12 cellular contexts compared by ENCODE assay signal in genomic region chr12:56719056-56719455, GRCh38. TPM values are rescaled to one million over a fixed set of nuclear protein-coding genes. Genes with fewer than 3 reads are reported as not detected.
DNase-seq lines count a peak whose midpoint lies in the region; ATAC-seq and TF ChIP-seq lines count a peak whose summit lies in the region.
"Had no signal": no experiment of that assay in that cellular context is flagged by ENCODE, and none has a peak within 500 bp of the region (broad histone marks: within the 10 kb centered on the region; RNA-seq: fewer than 3 reads in every experiment).

No MANE protein-coding gene starts in this region.

- H3K27me3 ChIP-seq in Panc1 (ENCODE audit: control insufficient read depth, insufficient read depth, low read length) = no peaks in the 10 kb centered on the region
- no peaks in the 10 kb centered on the region for H3K27me3 ChIP-seq in endodermal cell (ENCODE audit: control insufficient read depth, insufficient read depth, low read length, poor library complexity, severe bottlenecking)

- H3K36me3 Mint-ChIP-seq in endodermal cell (ENCODE audit: low read depth) = peaks cover 74% of the 10 kb centered on the region

- peaks cover 56% of the 10 kb centered on the region for H3K4me1 ChIP-seq in Panc1 (ENCODE audit: control insufficient read depth, insufficient read depth, low read length)
- H3K4me1 ChIP-seq in endodermal cell (ENCODE audit: control insufficient read depth, insufficient read depth, low read length) = peaks cover 3% of the 10 kb centered on the region

- POLR2A ChIA-PET in Panc1 (lab: Charles Lee) = interaction anchor here (0.5 to 1.8 kb wide), 4 partner anchors 24 to 202 kb away, joined by 3 to 9 read pairs (median 5); partner anchors contain the start of gene PTGES3

- H3K9ac ChIP-seq in endodermal cell (ENCODE audit: extremely low read depth, low read length, poor library complexity, severe bottlenecking) = no peak overlapping the region

- no peaks in the 10 kb centered on the region for H3K9me3 Mint-ChIP-seq in endodermal cell
- no peaks in the 10 kb centered on the region for H3K9me3 Mint-ChIP-seq in stimulated activated naive CD8-positive, alpha-beta T cell treated with anti-CD3 and anti-CD28 coated beads, Interleukin-15, amount 100 ng/mL, for 72 hours

- intact Hi-C loops in Panc1 (cut with micrococcal nuclease; ENCODE audit: unreplicated experiment) = no loop called here

- H3K27me3 Mint-ChIP-seq in endodermal cell (ENCODE audit: insufficient read depth) = no peaks in the 10 kb centered on the region
- H3K27me3 Mint-ChIP-seq in stimulated activated naive CD8-positive, alpha-beta T cell treated with anti-CD3 and anti-CD28 coated beads, Interleukin-15, amount 100 ng/mL, for 72 hours = no peaks in the 10 kb centered on the region

- DNase-seq in activated effector memory CD4-positive, alpha-beta T cell treated with anti-CD3 and anti-CD28 coated beads, Interleukin-2, amount 50 U/mL, for 16 hours = peak; percentile 31
- DNase-seq in activated effector memory CD4-positive, alpha-beta T cell treated with Interleukin-2 at 50 U/mL for 16 hours = no peak
- DNase-seq in Panc1 (ENCODE audit: low read depth, low spot score) = no peak
- peak; percentile 38 for DNase-seq in endodermal cell
- DNase-seq in stimulated activated naive CD8-positive, alpha-beta T cell treated with anti-CD3 and anti-CD28 coated beads, Interleukin-15, amount 100 ng/mL, for 72 hours = no peak
- no peak for DNase-seq in hippocampal formation (lab: John Stamatoyannopoulos, UW)
- DNase-seq in erythroblast (lab: John Stamatoyannopoulos, UW) = no peak
- DNase-seq in NOMO-1 (lab: John Stamatoyannopoulos, UW; ENCODE audit: unreplicated experiment in 2 of 2) = no peak
- DNase-seq: NCI-H2227 treated with DMSO at 0.1 percent for 48 hours; stimulated activated naive CD4-positive, alpha-beta T cell had no signal

- H3K4me1 Mint-ChIP-seq in endodermal cell = peaks cover 59% of the 10 kb centered on the region
- H3K4me1 Mint-ChIP-seq in stimulated activated naive CD8-positive, alpha-beta T cell treated with anti-CD3 and anti-CD28 coated beads, Interleukin-15, amount 100 ng/mL, for 72 hours = peaks cover 66% of the 10 kb centered on the region

- H3K4me3 ChIP-seq in Panc1 (ENCODE audit: low read depth in 2 of 2, low read length in 2 of 2) (no peak overlapping the region), endodermal cell (ENCODE audit: low read length) (no peak overlapping the region)
- H3K4me3 ChIP-seq: HAP-1 had no signal

- peak; percentile 37 for ATAC-seq in Panc1
- ATAC-seq in stimulated activated naive CD8-positive, alpha-beta T cell treated with anti-CD3 and anti-CD28 coated beads, Interleukin-15, amount 100 ng/mL, for 72 hours = no peak
- ATAC-seq: activated CD4-positive, CD25-positive, alpha-beta regulatory T cell treated with anti-CD3 and anti-CD28 coated beads, Interleukin-2, amount 50 U/mL, for 24 hours had no signal

- in situ Hi-C loops in Panc1 (cut with HindIII; ENCODE audit: low pct_unique_long_range_greater_than_20kb, low sequenced_read_pairs) = no loop called here

- H3K27ac ChIP-seq in Panc1 (ENCODE audit: low read length) = no peak overlapping the region; the same call in 1 of the 2 replicates
- H3K27ac ChIP-seq in endodermal cell (ENCODE audit: low read depth, low read length) = no peak overlapping the region

- TF ChIP-seq CTCF in Panc1 (IDR thresholded peaks at IDR 0.05) = no peak
- no peak for TF ChIP-seq CTCF in endodermal cell (conservative IDR thresholded peaks at IDR 0.05)

- H3K36me3 ChIP-seq in Panc1 (ENCODE audit: control insufficient read depth, insufficient read depth, low read length) = peaks cover 35% of the 10 kb centered on the region
- H3K36me3 ChIP-seq in endodermal cell (ENCODE audit: control insufficient read depth, insufficient read depth, low read length) = peaks cover 80% of the 10 kb centered on the region

- CTCF ChIA-PET in Panc1 (lab: Charles Lee) = no interaction called here

- H3K9me3 ChIP-seq in Panc1 (ENCODE audit: control insufficient read depth, insufficient read depth, low read depth, low read length) = no peaks in the 10 kb centered on the region
- H3K9me3 ChIP-seq in endodermal cell (ENCODE audit: control insufficient read depth, low read length) = no peaks in the 10 kb centered on the region
- H3K9me3 ChIP-seq: HAP-1 had no signal

- no peak for TF ChIP-seq POLR2A in erythroblast (IDR thresholded peaks at IDR 0.05; ENCODE audit: low read length)

- no TSS peak for BruUV-seq in Panc1 (replicated peaks; lab: Mats Ljungman, UMichigan)

- peak overlapping the region; percentile 83 for H3K27ac Mint-ChIP-seq in endodermal cell
- peak overlapping the region; percentile 95 for H3K27ac Mint-ChIP-seq in stimulated activated naive CD8-positive, alpha-beta T cell treated with anti-CD3 and anti-CD28 coated beads, Interleukin-15, amount 100 ng/mL, for 72 hours

- H3K4me3 Mint-ChIP-seq in endodermal cell = no peak overlapping the region
- H3K4me3 Mint-ChIP-seq in stimulated activated naive CD8-positive, alpha-beta T cell treated with anti-CD3 and anti-CD28 coated beads, Interleukin-15, amount 100 ng/mL, for 72 hours = peak overlapping the region; percentile 93 to 98

RNA-seq across cellular contexts. Expression of gene NACA, which starts 6.0 kb away (rescaled TPM):
- 716 TPM for total RNA-seq in Panc1 (2021; ENCODE audit: unreplicated experiment)
- 1,029 TPM for polyA plus RNA-seq in Panc1 (2012; ENCODE audit: insufficient read length)
- total RNA-seq in endodermal cell = 100 to 1,000 TPM; 817 to 958 TPM
- polyA plus RNA-seq in endodermal cell (2013, experiment 1 of 2) = 1,626 TPM
- 1,491 TPM for polyA plus RNA-seq in endodermal cell (2013, experiment 2 of 2)

RNA-seq across cellular contexts. Expression of gene PTGES3, which starts 31.0 kb away (rescaled TPM):
- total RNA-seq in Panc1 (2021; ENCODE audit: unreplicated experiment) (339 TPM), endodermal cell (100 to 1,000 TPM; 275 to 320 TPM)
- 264 TPM for polyA plus RNA-seq in Panc1 (2012; ENCODE audit: insufficient read length)
- polyA plus RNA-seq in endodermal cell (2013, experiment 1 of 2) = 328 TPM
- 314 TPM for polyA plus RNA-seq in endodermal cell (2013, experiment 2 of 2)

RNA-seq across cellular contexts. Expression of gene PRIM1, which starts 33.1 kb away (rescaled TPM):
- total RNA-seq in Panc1 (2021; ENCODE audit: unreplicated experiment) = 25.0 TPM
- 8.6 TPM for polyA plus RNA-seq in Panc1 (2012; ENCODE audit: insufficient read length)
- total RNA-seq in endodermal cell = 10 to 100 TPM; 34.8 to 44.2 TPM
- polyA plus RNA-seq in endodermal cell (2013, experiment 1 of 2) = 50.0 TPM
- 46.0 TPM for polyA plus RNA-seq in endodermal cell (2013, experiment 2 of 2)

RNA-seq across cellular contexts. Expression of gene HSD17B6, which starts 44.1 kb away (rescaled TPM):
- total RNA-seq in Panc1 (2021; ENCODE audit: unreplicated experiment) = 1.7 TPM
- 1.1 TPM for polyA plus RNA-seq in Panc1 (2012; ENCODE audit: insufficient read length)
- under 1 TPM; 0.57 to 0.89 TPM for total RNA-seq in endodermal cell
- polyA plus RNA-seq in endodermal cell (2013, experiment 1 of 2) = 3.2 TPM
- 1.4 TPM for polyA plus RNA-seq in endodermal cell (2013, experiment 2 of 2)

Comparison
In these comparisons a context has a peak if more than half of its experiments do, and no peak if none do; other contexts are left out.
1. DNase-seq: peak in activated effector memory CD4-positive, alpha-beta T cell treated with anti-CD3 and anti-CD28 coated beads, Interleukin-2, amount 50 U/mL, for 16 hours (single experiment) and endodermal cell (single experiment); none in activated effector memory CD4-positive, alpha-beta T cell treated with Interleukin-2 at 50 U/mL for 16 hours (single experiment), Panc1 (single experiment), stimulated activated naive CD8-positive, alpha-beta T cell treated with anti-CD3 and anti-CD28 coated beads, Interleukin-15, amount 100 ng/mL, for 72 hours (0 of 2), hippocampal formation (0 of 2), erythroblast (0 of 2) and NOMO-1 (0 of 2).